ENCODE assay signal across 2 cellular contexts in genomic region chr6:82015526-82015925, GRCh38.
TF ChIP-seq lines count a peak whose summit lies in the region.

No MANE protein-coding gene starts in this region.

TF ChIP-seq in endothelial cell of umbilical vein, 7 proteins besides CTCF, POLR2A, EP300 and RAD21:
- TF ChIP-seq MAX (IDR thresholded peaks at IDR 0.05; ENCODE audit: insufficient read depth, insufficient read length), result no peak
- TF ChIP-seq EZH2 (IDR thresholded peaks at IDR 0.05; ENCODE audit: borderline replicate concordance, low read depth, low read length, severe bottlenecking), result no peak
- TF ChIP-seq MYC (IDR thresholded peaks at IDR 0.05; ENCODE audit: low read depth, low read length), result no peak
- no peak for TF ChIP-seq GATA2 (IDR thresholded peaks at IDR 0.05; ENCODE audit: insufficient read depth, insufficient read length, low read depth, low read length)

TF ChIP-seq in GM23338, 12 proteins besides CTCF, POLR2A, EP300 and RAD21 (continued from another document):
- TF ChIP-seq REST (IDR thresholded peaks at IDR 0.05; ENCODE audit: unreplicated experiment), result no peak
- no peak for TF ChIP-seq NANOG (IDR thresholded peaks at IDR 0.05; ENCODE audit: borderline replicate concordance)
- TF ChIP-seq CREB1 (CRISPR knock-in tag; IDR thresholded peaks at IDR 0.05; ENCODE audit: low read depth), result no peak
- TF ChIP-seq ZNF462 (CRISPR knock-in tag; IDR thresholded peaks at IDR 0.05), result no peak
- TF ChIP-seq JUNB (IDR thresholded peaks at IDR 0.05; ENCODE audit: unreplicated experiment), result no peak
- no peak for TF ChIP-seq ZNF114 (CRISPR knock-in tag; IDR thresholded peaks at IDR 0.05)
- no peak for TF ChIP-seq ETS1 (IDR thresholded peaks at IDR 0.05)
- no peak for TF ChIP-seq EZH2phosphoT487 (IDR thresholded peaks at IDR 0.05; ENCODE audit: unreplicated experiment)
- TF ChIP-seq EZH2 (IDR thresholded peaks at IDR 0.05; ENCODE audit: low read depth, unreplicated experiment), result no peak
- TF ChIP-seq STAT1 (IDR thresholded peaks at IDR 0.05; ENCODE audit: unreplicated experiment), result no peak
- no peak for TF ChIP-seq POLR2AphosphoS5 (IDR thresholded peaks at IDR 0.05; ENCODE audit: low read depth)
